Comparison of ENCODE assay signal across 1 cellular context in the genomic region with DNA sequence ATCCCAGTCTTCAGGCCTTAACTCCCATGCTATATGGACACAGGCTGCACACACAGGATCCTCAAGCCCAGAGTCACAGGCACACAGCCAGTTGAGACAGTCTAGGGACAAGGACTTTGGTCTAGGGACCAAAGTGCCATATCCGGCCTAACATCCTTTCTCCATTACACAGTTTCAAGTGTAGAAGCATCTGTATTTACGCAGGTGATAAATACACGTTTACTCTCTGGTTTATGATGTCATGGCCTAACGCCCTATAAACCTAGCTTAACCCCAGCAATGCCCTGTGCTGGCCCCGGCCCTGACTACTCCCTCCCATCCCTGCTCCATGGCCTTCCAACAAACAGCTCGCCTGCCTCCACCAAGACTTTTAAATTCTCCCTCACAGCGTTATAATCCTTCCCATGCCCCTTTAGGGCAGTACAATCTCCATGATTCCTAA.
A peak's percentile ranks its signal among the peaks of the same experiment; 100 is the strongest.
TF ChIP-seq lines count a peak whose summit lies in the region.

No MANE protein-coding gene starts in this region.

TF ChIP-seq in HepG2, 621 proteins besides CTCF, POLR2A, EP300 and RAD21 (continued from another document):
- TF ChIP-seq, protein P1, sequence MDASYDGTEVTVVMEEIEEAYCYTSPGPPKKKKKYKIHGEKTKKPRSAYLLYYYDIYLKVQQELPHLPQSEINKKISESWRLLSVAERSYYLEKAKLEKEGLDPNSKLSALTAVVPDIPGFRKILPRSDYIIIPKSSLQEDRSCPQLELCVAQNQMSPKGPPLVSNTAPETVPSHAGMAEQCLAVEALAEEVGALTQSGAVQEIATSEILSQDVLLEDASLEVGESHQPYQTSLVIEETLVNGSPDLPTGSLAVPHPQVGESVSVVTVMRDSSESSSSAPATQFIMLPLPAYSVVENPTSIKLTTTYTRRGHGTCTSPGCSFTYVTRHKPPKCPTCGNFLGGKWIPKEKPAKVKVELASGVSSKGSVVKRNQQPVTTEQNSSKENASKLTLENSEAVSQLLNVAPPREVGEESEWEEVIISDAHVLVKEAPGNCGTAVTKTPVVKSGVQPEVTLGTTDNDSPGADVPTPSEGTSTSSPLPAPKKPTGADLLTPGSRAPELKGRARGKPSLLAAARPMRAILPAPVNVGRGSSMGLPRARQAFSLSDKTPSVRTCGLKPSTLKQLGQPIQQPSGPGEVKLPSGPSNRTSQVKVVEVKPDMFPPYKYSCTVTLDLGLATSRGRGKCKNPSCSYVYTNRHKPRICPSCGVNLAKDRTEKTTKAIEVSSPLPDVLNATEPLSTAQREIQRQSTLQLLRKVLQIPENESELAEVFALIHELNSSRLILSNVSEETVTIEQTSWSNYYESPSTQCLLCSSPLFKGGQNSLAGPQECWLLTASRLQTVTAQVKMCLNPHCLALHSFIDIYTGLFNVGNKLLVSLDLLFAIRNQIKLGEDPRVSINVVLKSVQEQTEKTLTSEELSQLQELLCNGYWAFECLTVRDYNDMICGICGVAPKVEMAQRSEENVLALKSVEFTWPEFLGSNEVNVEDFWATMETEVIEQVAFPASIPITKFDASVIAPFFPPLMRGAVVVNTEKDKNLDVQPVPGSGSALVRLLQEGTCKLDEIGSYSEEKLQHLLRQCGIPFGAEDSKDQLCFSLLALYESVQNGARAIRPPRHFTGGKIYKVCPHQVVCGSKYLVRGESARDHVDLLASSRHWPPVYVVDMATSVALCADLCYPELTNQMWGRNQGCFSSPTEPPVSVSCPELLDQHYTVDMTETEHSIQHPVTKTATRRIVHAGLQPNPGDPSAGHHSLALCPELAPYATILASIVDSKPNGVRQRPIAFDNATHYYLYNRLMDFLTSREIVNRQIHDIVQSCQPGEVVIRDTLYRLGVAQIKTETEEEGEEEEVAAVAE (CRISPR knock-in tag; IDR thresholded peaks at IDR 0.05; ENCODE audit: borderline replicate concordance) = peak; percentile 74; the same call in 1 of the 2 replicates
- peak; percentile 86 for TF ChIP-seq SOX5 (CRISPR knock-in tag; IDR thresholded peaks at IDR 0.05; ENCODE audit: borderline replicate concordance)
- peak; percentile 67 for TF ChIP-seq ZNF501 (CRISPR knock-in tag; IDR thresholded peaks at IDR 0.05)
- TF ChIP-seq FOXP1 (IDR thresholded peaks at IDR 0.05) = no peak
- TF ChIP-seq FOXP1 (CRISPR knock-in tag; IDR thresholded peaks at IDR 0.05) = peak; percentile 89
- TF ChIP-seq ATF7-NPFF (CRISPR knock-in tag; IDR thresholded peaks at IDR 0.05; ENCODE audit: low read depth) = no peak
- TF ChIP-seq NCOR1 (IDR thresholded peaks at IDR 0.05; ENCODE audit: borderline replicate concordance, low read length) = peak; percentile 98
- peak; percentile 60; the same call in 1 of the 2 replicates for TF ChIP-seq NR2F2 (IDR thresholded peaks at IDR 0.05; ENCODE audit: borderline replicate concordance, low read depth)
- TF ChIP-seq SOX6 (IDR thresholded peaks at IDR 0.05) = no peak
- peak; percentile 80 for TF ChIP-seq SOX6 (CRISPR knock-in tag; IDR thresholded peaks at IDR 0.05)
- peak; percentile 88 for TF ChIP-seq CREM (IDR thresholded peaks at IDR 0.05)
- no peak for TF ChIP-seq CREM (CRISPR knock-in tag; IDR thresholded peaks at IDR 0.05)
- TF ChIP-seq ZNF136 (CRISPR knock-in tag; IDR thresholded peaks at IDR 0.05; ENCODE audit: low read depth) = no peak
- TF ChIP-seq RARA (CRISPR knock-in tag; IDR thresholded peaks at IDR 0.05) = peak; percentile 94
- TF ChIP-seq ZMAT3 (CRISPR knock-in tag; conservative IDR thresholded peaks at IDR 0.05) = no peak; the same call in 1 of the 2 replicates
- TF ChIP-seq, protein P2, sequence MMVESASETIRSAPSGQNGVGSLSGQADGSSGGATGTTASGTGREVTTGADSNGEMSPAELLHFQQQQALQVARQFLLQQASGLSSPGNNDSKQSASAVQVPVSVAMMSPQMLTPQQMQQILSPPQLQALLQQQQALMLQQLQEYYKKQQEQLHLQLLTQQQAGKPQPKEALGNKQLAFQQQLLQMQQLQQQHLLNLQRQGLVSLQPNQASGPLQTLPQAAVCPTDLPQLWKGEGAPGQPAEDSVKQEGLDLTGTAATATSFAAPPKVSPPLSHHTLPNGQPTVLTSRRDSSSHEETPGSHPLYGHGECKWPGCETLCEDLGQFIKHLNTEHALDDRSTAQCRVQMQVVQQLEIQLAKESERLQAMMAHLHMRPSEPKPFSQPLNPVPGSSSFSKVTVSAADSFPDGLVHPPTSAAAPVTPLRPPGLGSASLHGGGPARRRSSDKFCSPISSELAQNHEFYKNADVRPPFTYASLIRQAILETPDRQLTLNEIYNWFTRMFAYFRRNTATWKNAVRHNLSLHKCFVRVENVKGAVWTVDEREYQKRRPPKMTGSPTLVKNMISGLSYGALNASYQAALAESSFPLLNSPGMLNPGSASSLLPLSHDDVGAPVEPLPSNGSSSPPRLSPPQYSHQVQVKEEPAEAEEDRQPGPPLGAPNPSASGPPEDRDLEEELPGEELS (CRISPR knock-in tag; IDR thresholded peaks at IDR 0.05) = peak; percentile 89
- no peak for TF ChIP-seq NR3C1 (CRISPR knock-in tag; IDR thresholded peaks at IDR 0.05)
- peak; percentile 56; the same call in 1 of the 2 replicates for TF ChIP-seq ZNF12 (CRISPR knock-in tag; IDR thresholded peaks at IDR 0.05)
- TF ChIP-seq, protein P3, sequence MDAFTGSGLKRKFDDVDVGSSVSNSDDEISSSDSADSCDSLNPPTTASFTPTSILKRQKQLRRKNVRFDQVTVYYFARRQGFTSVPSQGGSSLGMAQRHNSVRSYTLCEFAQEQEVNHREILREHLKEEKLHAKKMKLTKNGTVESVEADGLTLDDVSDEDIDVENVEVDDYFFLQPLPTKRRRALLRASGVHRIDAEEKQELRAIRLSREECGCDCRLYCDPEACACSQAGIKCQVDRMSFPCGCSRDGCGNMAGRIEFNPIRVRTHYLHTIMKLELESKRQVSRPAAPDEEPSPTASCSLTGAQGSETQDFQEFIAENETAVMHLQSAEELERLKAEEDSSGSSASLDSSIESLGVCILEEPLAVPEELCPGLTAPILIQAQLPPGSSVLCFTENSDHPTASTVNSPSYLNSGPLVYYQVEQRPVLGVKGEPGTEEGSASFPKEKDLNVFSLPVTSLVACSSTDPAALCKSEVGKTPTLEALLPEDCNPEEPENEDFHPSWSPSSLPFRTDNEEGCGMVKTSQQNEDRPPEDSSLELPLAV (CRISPR knock-in tag; conservative IDR thresholded peaks at IDR 0.05; ENCODE audit: low read depth) = no peak
- TF ChIP-seq, protein P4, sequence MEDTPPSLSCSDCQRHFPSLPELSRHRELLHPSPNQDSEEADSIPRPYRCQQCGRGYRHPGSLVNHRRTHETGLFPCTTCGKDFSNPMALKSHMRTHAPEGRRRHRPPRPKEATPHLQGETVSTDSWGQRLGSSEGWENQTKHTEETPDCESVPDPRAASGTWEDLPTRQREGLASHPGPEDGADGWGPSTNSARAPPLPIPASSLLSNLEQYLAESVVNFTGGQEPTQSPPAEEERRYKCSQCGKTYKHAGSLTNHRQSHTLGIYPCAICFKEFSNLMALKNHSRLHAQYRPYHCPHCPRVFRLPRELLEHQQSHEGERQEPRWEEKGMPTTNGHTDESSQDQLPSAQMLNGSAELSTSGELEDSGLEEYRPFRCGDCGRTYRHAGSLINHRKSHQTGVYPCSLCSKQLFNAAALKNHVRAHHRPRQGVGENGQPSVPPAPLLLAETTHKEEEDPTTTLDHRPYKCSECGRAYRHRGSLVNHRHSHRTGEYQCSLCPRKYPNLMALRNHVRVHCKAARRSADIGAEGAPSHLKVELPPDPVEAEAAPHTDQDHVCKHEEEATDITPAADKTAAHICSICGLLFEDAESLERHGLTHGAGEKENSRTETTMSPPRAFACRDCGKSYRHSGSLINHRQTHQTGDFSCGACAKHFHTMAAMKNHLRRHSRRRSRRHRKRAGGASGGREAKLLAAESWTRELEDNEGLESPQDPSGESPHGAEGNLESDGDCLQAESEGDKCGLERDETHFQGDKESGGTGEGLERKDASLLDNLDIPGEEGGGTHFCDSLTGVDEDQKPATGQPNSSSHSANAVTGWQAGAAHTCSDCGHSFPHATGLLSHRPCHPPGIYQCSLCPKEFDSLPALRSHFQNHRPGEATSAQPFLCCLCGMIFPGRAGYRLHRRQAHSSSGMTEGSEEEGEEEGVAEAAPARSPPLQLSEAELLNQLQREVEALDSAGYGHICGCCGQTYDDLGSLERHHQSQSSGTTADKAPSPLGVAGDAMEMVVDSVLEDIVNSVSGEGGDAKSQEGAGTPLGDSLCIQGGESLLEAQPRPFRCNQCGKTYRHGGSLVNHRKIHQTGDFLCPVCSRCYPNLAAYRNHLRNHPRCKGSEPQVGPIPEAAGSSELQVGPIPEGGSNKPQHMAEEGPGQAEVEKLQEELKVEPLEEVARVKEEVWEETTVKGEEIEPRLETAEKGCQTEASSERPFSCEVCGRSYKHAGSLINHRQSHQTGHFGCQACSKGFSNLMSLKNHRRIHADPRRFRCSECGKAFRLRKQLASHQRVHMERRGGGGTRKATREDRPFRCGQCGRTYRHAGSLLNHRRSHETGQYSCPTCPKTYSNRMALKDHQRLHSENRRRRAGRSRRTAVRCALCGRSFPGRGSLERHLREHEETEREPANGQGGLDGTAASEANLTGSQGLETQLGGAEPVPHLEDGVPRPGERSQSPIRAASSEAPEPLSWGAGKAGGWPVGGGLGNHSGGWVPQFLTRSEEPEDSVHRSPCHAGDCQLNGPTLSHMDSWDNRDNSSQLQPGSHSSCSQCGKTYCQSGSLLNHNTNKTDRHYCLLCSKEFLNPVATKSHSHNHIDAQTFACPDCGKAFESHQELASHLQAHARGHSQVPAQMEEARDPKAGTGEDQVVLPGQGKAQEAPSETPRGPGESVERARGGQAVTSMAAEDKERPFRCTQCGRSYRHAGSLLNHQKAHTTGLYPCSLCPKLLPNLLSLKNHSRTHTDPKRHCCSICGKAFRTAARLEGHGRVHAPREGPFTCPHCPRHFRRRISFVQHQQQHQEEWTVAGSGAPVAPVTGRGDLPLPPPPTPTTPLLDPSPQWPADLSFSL (CRISPR knock-in tag; IDR thresholded peaks at IDR 0.05) = no peak
- TF ChIP-seq ZNF564 (CRISPR knock-in tag; IDR thresholded peaks at IDR 0.05) = no peak
- TF ChIP-seq, protein P5, sequence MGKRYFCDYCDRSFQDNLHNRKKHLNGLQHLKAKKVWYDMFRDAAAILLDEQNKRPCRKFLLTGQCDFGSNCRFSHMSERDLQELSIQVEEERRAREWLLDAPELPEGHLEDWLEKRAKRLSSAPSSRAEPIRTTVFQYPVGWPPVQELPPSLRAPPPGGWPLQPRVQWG (CRISPR knock-in tag; IDR thresholded peaks at IDR 0.05; ENCODE audit: borderline replicate concordance, low read depth) = no peak
- TF ChIP-seq SNAI1 (CRISPR knock-in tag; IDR thresholded peaks at IDR 0.05; ENCODE audit: borderline replicate concordance) = no peak
- no peak for TF ChIP-seq JDP2 (CRISPR knock-in tag; IDR thresholded peaks at IDR 0.05; ENCODE audit: borderline replicate concordance)
- TF ChIP-seq KLF16 (CRISPR knock-in tag; IDR thresholded peaks at IDR 0.05) = peak in 1 of 2 experiments; percentile 50; a peak in 1 of 4 replicates
